Comparison of ENCODE assay signal across 22 cellular contexts in the genomic region with DNA sequence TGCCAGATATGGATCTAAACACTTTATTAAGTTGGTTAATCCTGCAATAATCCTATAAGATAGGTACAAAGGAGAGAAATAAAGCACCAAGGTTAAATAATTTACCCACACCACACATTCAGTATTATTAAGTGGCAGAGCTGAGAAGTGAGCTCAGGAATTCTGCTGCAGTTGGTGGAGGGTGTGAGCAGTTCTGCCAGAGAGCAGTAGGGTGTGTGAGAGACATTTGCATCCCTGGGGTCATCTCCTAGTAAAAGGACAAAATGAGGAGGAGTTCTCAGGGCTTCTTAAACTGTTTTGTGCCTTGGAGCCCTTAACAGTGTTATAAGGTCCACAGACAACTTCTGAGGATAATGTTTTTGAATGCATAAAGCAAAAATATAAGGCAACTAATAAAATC.
A peak's percentile ranks its signal among the peaks of the same experiment; 100 is the strongest.
DNase-seq lines count a peak whose midpoint lies in the region; ATAC-seq and TF ChIP-seq lines count a peak whose summit lies in the region.
"Had no signal": no experiment of that assay in that cellular context is flagged by ENCODE, and none has a peak within 500 bp of the region (broad histone marks: within the 10 kb centered on the region; RNA-seq: fewer than 3 reads in every experiment).

No MANE protein-coding gene starts in this region.

- no peak overlapping the region for H2BK120ac ChIP-seq in H9 (ENCODE audit: low read depth, low read length, poor library complexity, severe bottlenecking)

- no peak overlapping the region for H4K8ac ChIP-seq in H9 (replicated peaks; ENCODE audit: insufficient read length, low read depth, low read length)

- H3K4ac ChIP-seq in H9 (ENCODE audit: low read depth, low read length): no peak overlapping the region

- H3K4me1 ChIP-seq in H9 (ENCODE audit: insufficient read depth, low read length) (no peaks in the 10 kb centered on the region), endodermal cell (ENCODE audit: control insufficient read depth, insufficient read depth, low read length) (no peaks in the 10 kb centered on the region), upper lobe of left lung (no peaks in the 10 kb centered on the region), adrenal gland (replicated peaks in 1 of 2) (no peaks in the 10 kb centered on the region)
- H3K4me1 ChIP-seq: BLaER1, Peyer's patch had no signal

- no peaks in the 10 kb centered on the region for H3K79me1 ChIP-seq in H9 (ENCODE audit: insufficient read depth, low read depth, low read length, poor library complexity, severe bottlenecking)

- DNase-seq in H9 (no peak), endodermal cell (peak; percentile 53), left kidney (ENCODE audit: low read depth, low spot score) (peak; percentile 8), upper lobe of left lung (no peak), adrenal gland (no peak)
- no peak for DNase-seq in stimulated activated naive CD8-positive, alpha-beta T cell treated with anti-CD3 and anti-CD28 coated beads, Interleukin-15, amount 100 ng/mL, for 72 hours
- DNase-seq: CD4-positive, alpha-beta T cell; COR-L47; DMS 273 treated with DMSO at 0.1 percent for 48 hours; DMS79 treated with DMSO at 0.1 percent for 48 hours; GOT3; Karpas-422; MV-4-11; NCI-H1105 treated with DMSO at 0.1 percent for 48 hours; NCI-H2029 treated with DMSO at 0.1 percent for 48 hours; NCI-H226; NCI-H510A treated with DMSO at 0.1 percent for 48 hours; NCI-H748 treated with DMSO at 0.1 percent for 48 hours; Peyer's patch had no signal

- ATAC-seq in stimulated activated memory B cell treated with anti-CD40 and anti-IgM and Interleukin-4, amounts not matched to agents 10 μg/mL and 1 μg/mL and 100 μg/mL, for 72 hours: no peak
- ATAC-seq in upper lobe of left lung (ENCODE audit: low FRiP score in 2 of 2): no peak
- no peak for ATAC-seq in stimulated activated naive CD8-positive, alpha-beta T cell treated with anti-CD3 and anti-CD28 coated beads, Interleukin-15, amount 100 ng/mL, for 72 hours
- ATAC-seq: SK-N-SH treated with all-trans-retinoic acid at 6 μM for 48 hours had no signal

- H2BK20ac ChIP-seq in H9 (ENCODE audit: low read depth, low read length, poor library complexity, severe bottlenecking): no peak overlapping the region

- H3K4me1 Mint-ChIP-seq in H9: peaks cover 6 to 7% of the 10 kb centered on the region in 2 experiments
- H3K4me1 Mint-ChIP-seq in endodermal cell: no peaks in the 10 kb centered on the region
- H3K4me1 Mint-ChIP-seq in stimulated activated memory B cell treated with anti-CD40 and anti-IgM and Interleukin-4, amounts not matched to agents 10 μg/mL and 1 μg/mL and 100 μg/mL, for 72 hours: no peaks in the 10 kb centered on the region
- no peaks in the 10 kb centered on the region for H3K4me1 Mint-ChIP-seq in stimulated activated naive CD8-positive, alpha-beta T cell treated with anti-CD3 and anti-CD28 coated beads, Interleukin-15, amount 100 ng/mL, for 72 hours

- no peak overlapping the region for H3K14ac ChIP-seq in H9 (ENCODE audit: insufficient read depth, low read length)

- H4K5ac ChIP-seq in H9 (ENCODE audit: insufficient read length, low read depth, low read length): no peak overlapping the region

- H3K27me3 Mint-ChIP-seq in H9 (ENCODE audit: low read depth) (no peaks in the 10 kb centered on the region; the same call in 1 of the 2 replicates), endodermal cell (ENCODE audit: insufficient read depth) (no peaks in the 10 kb centered on the region)
- H3K27me3 Mint-ChIP-seq in stimulated activated memory B cell treated with anti-CD40 and anti-IgM and Interleukin-4, amounts not matched to agents 10 μg/mL and 1 μg/mL and 100 μg/mL, for 72 hours: no peaks in the 10 kb centered on the region
- no peaks in the 10 kb centered on the region for H3K27me3 Mint-ChIP-seq in stimulated activated naive CD8-positive, alpha-beta T cell treated with anti-CD3 and anti-CD28 coated beads, Interleukin-15, amount 100 ng/mL, for 72 hours
- H3K27me3 Mint-ChIP-seq: CD4-positive, alpha-beta T cell had no signal

- no peak overlapping the region for H4K91ac ChIP-seq in H9 (ENCODE audit: insufficient read length, low read depth, low read length)

- no peak overlapping the region for H3K27ac ChIP-seq in H9 (ENCODE audit: insufficient read length, low read depth, low read length)
- no peak overlapping the region for H3K27ac ChIP-seq in endodermal cell (ENCODE audit: low read depth, low read length)
- no peak overlapping the region for H3K27ac ChIP-seq in upper lobe of left lung
- no peak overlapping the region for H3K27ac ChIP-seq in adrenal gland
- H3K27ac ChIP-seq: BLaER1, Peyer's patch had no signal

- H2BK5ac ChIP-seq in H9 (ENCODE audit: insufficient read length, low read length): no peak overlapping the region

- H2BK12ac ChIP-seq in H9 (ENCODE audit: insufficient read length, low read depth, low read length): no peak overlapping the region

- H3K9me3 Mint-ChIP-seq in H9: no peaks in the 10 kb centered on the region
- no peaks in the 10 kb centered on the region for H3K9me3 Mint-ChIP-seq in endodermal cell
- H3K9me3 Mint-ChIP-seq in stimulated activated memory B cell treated with anti-CD40 and anti-IgM and Interleukin-4, amounts not matched to agents 10 μg/mL and 1 μg/mL and 100 μg/mL, for 72 hours: peaks cover 6% of the 10 kb centered on the region
- peaks cover 0 to 8% of the 10 kb centered on the region in 2 donors for H3K9me3 Mint-ChIP-seq in stimulated activated naive CD8-positive, alpha-beta T cell treated with anti-CD3 and anti-CD28 coated beads, Interleukin-15, amount 100 ng/mL, for 72 hours

- H2BK15ac ChIP-seq in H9 (ENCODE audit: low read depth, low read length): no peak overlapping the region

- no peaks in the 10 kb centered on the region for H3K23me2 ChIP-seq in H9 (ENCODE audit: insufficient read length, low read depth, low read length, poor library complexity, severe bottlenecking)

- H4K20me1 ChIP-seq in H9 (ENCODE audit: control insufficient read depth, insufficient read depth, insufficient read length): no peaks in the 10 kb centered on the region
- H4K20me1 ChIP-seq: BLaER1 had no signal

- H3K36me3 ChIP-seq in endodermal cell (ENCODE audit: control insufficient read depth, insufficient read depth, low read length) (no peaks in the 10 kb centered on the region), upper lobe of left lung (no peaks in the 10 kb centered on the region), adrenal gland (replicated peaks in 1 of 2) (no peaks in the 10 kb centered on the region)
- H3K36me3 ChIP-seq: BLaER1, Peyer's patch had no signal

- H3K27me3 ChIP-seq in H9 (ENCODE audit: insufficient read depth, low read length) (no peaks in the 10 kb centered on the region), endodermal cell (ENCODE audit: control insufficient read depth, insufficient read depth, low read length, poor library complexity, severe bottlenecking) (no peaks in the 10 kb centered on the region), upper lobe of left lung (no peaks in the 10 kb centered on the region), adrenal gland (no peaks in the 10 kb centered on the region)
- H3K27me3 ChIP-seq: BLaER1, Peyer's patch had no signal

- TF ChIP-seq EP300 in upper lobe of left lung (IDR thresholded peaks at IDR 0.05): no peak

- no peak overlapping the region for H3K23ac ChIP-seq in H9 (ENCODE audit: insufficient read length, low read depth, low read length)

- H3K4me3 ChIP-seq in endodermal cell (ENCODE audit: low read length) (no peak overlapping the region), upper lobe of left lung (no peak overlapping the region), adrenal gland (no peak overlapping the region)
- H3K4me3 ChIP-seq: BLaER1, Peyer's patch had no signal

- H3K9me3 ChIP-seq in H9 (ENCODE audit: control insufficient read depth, low read depth, low read length) (no peaks in the 10 kb centered on the region), endodermal cell (ENCODE audit: control insufficient read depth, low read length) (no peaks in the 10 kb centered on the region), upper lobe of left lung (no peaks in the 10 kb centered on the region), adrenal gland (replicated peaks in 1 of 3) (no peaks in the 10 kb centered on the region)
- H3K9me3 ChIP-seq: BLaER1, Peyer's patch had no signal

- intact Hi-C loops in adrenal gland (cut with DNase I): no loop called here

- no peaks in the 10 kb centered on the region for H3K79me2 ChIP-seq in H9 (ENCODE audit: insufficient read depth, low read length)

- H2AK5ac ChIP-seq in H9 (ENCODE audit: insufficient read length, low read length): no peak overlapping the region

- H3K9ac ChIP-seq in H9 (ENCODE audit: extremely low read depth, insufficient read length, low read length): no peak overlapping the region
- no peak overlapping the region for H3K9ac ChIP-seq in endodermal cell (ENCODE audit: extremely low read depth, low read length, poor library complexity, severe bottlenecking)
- H3K9ac ChIP-seq: BLaER1 had no signal

- H3K18ac ChIP-seq in H9 (ENCODE audit: insufficient read length, low read depth, low read length): no peak overlapping the region

- H3K4me3 Mint-ChIP-seq in H9 (no peak overlapping the region), endodermal cell (no peak overlapping the region)
- no peak overlapping the region for H3K4me3 Mint-ChIP-seq in stimulated activated memory B cell treated with anti-CD40 and anti-IgM and Interleukin-4, amounts not matched to agents 10 μg/mL and 1 μg/mL and 100 μg/mL, for 72 hours
- H3K4me3 Mint-ChIP-seq in stimulated activated naive CD8-positive, alpha-beta T cell treated with anti-CD3 and anti-CD28 coated beads, Interleukin-15, amount 100 ng/mL, for 72 hours: no peak overlapping the region
- H3K4me3 Mint-ChIP-seq: CD4-positive, alpha-beta T cell had no signal

- peak; percentile 33; the same call in 1 of the 3 replicates for TF ChIP-seq CTCF in H9 (conservative IDR thresholded peaks at IDR 0.05)
- TF ChIP-seq CTCF in endodermal cell (conservative IDR thresholded peaks at IDR 0.05): peak; percentile 58
- TF ChIP-seq CTCF in upper lobe of left lung (IDR thresholded peaks at IDR 0.05): no peak
- TF ChIP-seq CTCF in adrenal gland (IDR thresholded peaks at IDR 0.05): no peak

- no peak overlapping the region for H3K56ac ChIP-seq in H9 (ENCODE audit: insufficient read length, low read depth, low read length)

- H3T11ph ChIP-seq in H9 (ENCODE audit: low read length): no peak overlapping the region

- H3K4me2 ChIP-seq in H9 (ENCODE audit: insufficient read depth, insufficient read length, low read length): no peak overlapping the region
- H3K4me2 ChIP-seq: BLaER1 had no signal

- H3K36me3 Mint-ChIP-seq in H9 (ENCODE audit: insufficient read depth in 1 of 3, low read depth in 3 of 3) (no peaks in the 10 kb centered on the region), endodermal cell (ENCODE audit: low read depth) (no peaks in the 10 kb centered on the region)
- H3K36me3 Mint-ChIP-seq in stimulated activated memory B cell treated with anti-CD40 and anti-IgM and Interleukin-4, amounts not matched to agents 10 μg/mL and 1 μg/mL and 100 μg/mL, for 72 hours: no peaks in the 10 kb centered on the region

- H3K27ac Mint-ChIP-seq in H9 (0 out of 7 replicates have a peak overlapping the region, but pooled peaks of 1 of the 3 experiments have one; percentile 31), endodermal cell (no peak overlapping the region)
- H3K27ac Mint-ChIP-seq in stimulated activated memory B cell treated with anti-CD40 and anti-IgM and Interleukin-4, amounts not matched to agents 10 μg/mL and 1 μg/mL and 100 μg/mL, for 72 hours: no peak overlapping the region
- no peak overlapping the region for H3K27ac Mint-ChIP-seq in stimulated activated naive CD8-positive, alpha-beta T cell treated with anti-CD3 and anti-CD28 coated beads, Interleukin-15, amount 100 ng/mL, for 72 hours
- H3K27ac Mint-ChIP-seq: CD4-positive, alpha-beta T cell had no signal

- H2AFZ ChIP-seq in H9 (ENCODE audit: low read length): no peak overlapping the region

- TF ChIP-seq POLR2A in upper lobe of left lung (IDR thresholded peaks at IDR 0.05): no peak
- no peak for TF ChIP-seq POLR2A in adrenal gland (IDR thresholded peaks at IDR 0.05)

Comparison
In these comparisons a context has a peak if more than half of its experiments do, and no peak if none do; other contexts are left out.
1. DNase-seq: peak in endodermal cell (single experiment) and left kidney (single experiment); none in H9 (single experiment), upper lobe of left lung (0 of 2), stimulated activated naive CD8-positive, alpha-beta T cell treated with anti-CD3 and anti-CD28 coated beads, Interleukin-15, amount 100 ng/mL, for 72 hours (0 of 2) and adrenal gland (0 of 7).
2. CTCF ChIP-seq: peak in H9 (single experiment) and endodermal cell (single experiment); none in upper lobe of left lung (0 of 6) and adrenal gland (0 of 6).